ENCODE assay signal across 29 cellular contexts in genomic region chr4:182775075-182775474, GRCh38.
"Had no signal": no experiment of that assay in that cellular context is flagged by ENCODE, and none has a peak within 500 bp of the region (broad histone marks: within the 10 kb centered on the region; RNA-seq: fewer than 3 reads in every experiment).

No MANE protein-coding gene starts in this region.

- H3K27ac ChIP-seq: colonic mucosa, epithelial cell of prostate, esophagus squamous epithelium, gastrocnemius medialis, heart right ventricle, hepatocyte, left lung, lower lobe of right lung had no signal

- H3K27me3 Mint-ChIP-seq: dendritic cell treated with granulocyte-macrophage colony-stimulating factor and Interleukin-4, amounts not matched to agents 40 ng/mL and 50 ng/mL, for 4 days had no signal

- H3K4me3 Mint-ChIP-seq: central memory CD8-positive, alpha-beta T cell; dendritic cell treated with granulocyte-macrophage colony-stimulating factor and Interleukin-4, amounts not matched to agents 40 ng/mL and 50 ng/mL, for 4 days; effector memory CD8-positive, alpha-beta T cell; endodermal cell; immature natural killer cell; mesothelial cell of epicardium had no signal

- DNase-seq: cerebellar nuclear complex; colonic mucosa; cortex of kidney; effector CD8-positive, alpha-beta T cell; effector memory CD8-positive, alpha-beta T cell; endodermal cell; erythroblast; esophagus squamous epithelium; foreskin fibroblast; foreskin melanocyte; gastrocnemius medialis; glutamatergic neuron; head of caudate nucleus; heart right ventricle; hypothalamus; immature natural killer cell; left cardiac atrium; left lung; lower lobe of right lung; mesenchymal stem cell; mucosa of descending colon had no signal

- H3K36me3 Mint-ChIP-seq: immature natural killer cell had no signal

- H3K79me2 ChIP-seq: hepatocyte had no signal

- H3K4me2 ChIP-seq: hepatocyte had no signal

- H3K4me3 ChIP-seq: colonic mucosa, esophagus squamous epithelium, gastrocnemius medialis, heart right ventricle, hepatocyte, left lung, lower lobe of right lung, mucosa of descending colon had no signal

- H3K4me1 ChIP-seq: colonic mucosa, esophagus squamous epithelium, gastrocnemius medialis, heart right ventricle, left lung, lower lobe of right lung had no signal

- ATAC-seq: effector memory CD8-positive, alpha-beta T cell; esophagus mucosa; gastrocnemius medialis; heart right ventricle; left cardiac atrium; left lung; lower lobe of right lung; mucosa of descending colon had no signal

- H3K27me3 ChIP-seq: colonic mucosa, esophagus squamous epithelium, gastrocnemius medialis, heart right ventricle, hepatocyte, left lung had no signal

- H3K27ac Mint-ChIP-seq: dendritic cell treated with granulocyte-macrophage colony-stimulating factor and Interleukin-4, amounts not matched to agents 40 ng/mL and 50 ng/mL, for 4 days; effector memory CD8-positive, alpha-beta T cell; endodermal cell; immature natural killer cell; mesothelial cell of epicardium had no signal

- H3K9me3 Mint-ChIP-seq: central memory CD8-positive, alpha-beta T cell; dendritic cell treated with granulocyte-macrophage colony-stimulating factor and Interleukin-4, amounts not matched to agents 40 ng/mL and 50 ng/mL, for 4 days; effector memory CD8-positive, alpha-beta T cell; immature natural killer cell; mesothelial cell of epicardium had no signal

- H3K9me3 ChIP-seq: colonic mucosa, esophagus squamous epithelium, gastrocnemius medialis, heart right ventricle, left lung, lower lobe of right lung, mucosa of descending colon had no signal

- H3K4me1 Mint-ChIP-seq: central memory CD8-positive, alpha-beta T cell; immature natural killer cell; mesothelial cell of epicardium had no signal

- H3K36me3 ChIP-seq: colonic mucosa, esophagus squamous epithelium, left lung, lower lobe of right lung had no signal

- FAIRE-seq: endometrium, keratinocyte had no signal

- H2AFZ ChIP-seq: hepatocyte had no signal
